8 cellular contexts compared by ENCODE assay signal in genomic region chr2:174593574-174594203, GRCh38. TPM values are rescaled to one million over a fixed set of nuclear protein-coding genes. Genes with fewer than 3 reads are reported as not detected.
DNase-seq lines count a peak whose midpoint lies in the region; ATAC-seq and TF ChIP-seq lines count a peak whose summit lies in the region.

No MANE protein-coding gene starts in this region.

- intact Hi-C loops in psoas muscle (cut with DNase I) = no loop called here

- peak; percentile 47 for ATAC-seq in GM18519 (IDR thresholded peaks at IDR 0.05; ENCODE audit: low FRiP score, unreplicated experiment)
- ATAC-seq in HG02763 (IDR thresholded peaks at IDR 0.05; ENCODE audit: unreplicated experiment) = peak; percentile 59
- peak in 1 of 4 donors; percentile 43 for ATAC-seq in psoas muscle

- H3K4me3 ChIP-seq in fibroblast of villous mesenchyme (ENCODE audit: low read depth, low read length) = peak overlapping the region; percentile 35
- peak overlapping the region; percentile 25 for H3K4me3 ChIP-seq in psoas muscle

- H3K27ac ChIP-seq in psoas muscle = peak overlapping the region; percentile 51

- DNase-seq in NCI-H2227 (lab: John Stamatoyannopoulos, UW; ENCODE audit: unreplicated experiment) = peak; percentile 75
- peak; percentile 42 for DNase-seq in activated T-cell treated with anti-CD3 and anti-CD28 coated beads for 48 hours (ENCODE audit: low read depth)
- DNase-seq in fibroblast of villous mesenchyme (ENCODE audit: low read depth) = peak; percentile 84
- no peak for DNase-seq in psoas muscle
- no peak for DNase-seq in NCI-H524 treated with DMSO at 0.1 percent for 48 hours (lab: John Stamatoyannopoulos, UW)
- DNase-seq in NCI-H1048 (lab: John Stamatoyannopoulos, UW) = no peak

- H3K9me3 ChIP-seq in psoas muscle = no peaks in the 10 kb centered on the region

- TF ChIP-seq CTCF in fibroblast of villous mesenchyme (IDR thresholded peaks at IDR 0.05; ENCODE audit: insufficient read depth, low read depth, low read length) = no peak
- no peak for TF ChIP-seq CTCF in psoas muscle (IDR thresholded peaks at IDR 0.05)

- 18 to 27% (median 20%) methylated on average over 6 of the region's 6 CpGs for WGBS in psoas muscle, 3 donors

- H3K4me1 ChIP-seq in psoas muscle = no peaks in the 10 kb centered on the region

- no peaks in the 10 kb centered on the region for H3K27me3 ChIP-seq in psoas muscle (ENCODE audit: insufficient read depth in 3 of 3, low read length in 2 of 3)

- no peaks in the 10 kb centered on the region for H3K36me3 ChIP-seq in psoas muscle (ENCODE audit: insufficient read depth in 1 of 2, low read depth in 1 of 2)

RNA-seq across cellular contexts. Expression of gene WIPF1, which starts 3.9 kb away (rescaled TPM):
- total RNA-seq in fibroblast of villous mesenchyme (13.0 and 15.1 TPM in 2 replicates), psoas muscle (10 to 100 TPM in 1 of 4 donors, 1 to 10 TPM in 3; 6.2 to 10.0 (median 8.0) TPM)
- 1 to 10 TPM; 3.4 to 3.9 (median 3.4) TPM for polyA plus RNA-seq in psoas muscle

Comparison
In these comparisons a context has a peak if more than half of its experiments do, and no peak if none do; other contexts are left out.
1. DNase-seq: peak in NCI-H2227 (single experiment), activated T-cell treated with anti-CD3 and anti-CD28 coated beads for 48 hours (single experiment) and fibroblast of villous mesenchyme (single experiment); none in psoas muscle (0 of 2), NCI-H524 treated with DMSO at 0.1 percent for 48 hours (single experiment) and NCI-H1048 (single experiment).